In genomic region chr5:91687430-91687829, GRCh38 we compare ENCODE assay signal across 7 cellular contexts.
"Had no signal": no experiment of that assay in that cellular context is flagged by ENCODE, and none has a peak within 500 bp of the region (broad histone marks: within the 10 kb centered on the region; RNA-seq: fewer than 3 reads in every experiment).

No MANE protein-coding gene starts in this region.

- ATAC-seq: HepG2 had no signal

- FAIRE-seq: HepG2, HTR-8/SVneo had no signal

- H3K4me2 ChIP-seq: KMS-11 had no signal

- H3K9ac ChIP-seq: KMS-11 had no signal

- DNase-seq: IMR-90, KBM-7, KG1 had no signal

- H3K27ac ChIP-seq: HL-60, KMS-11 had no signal
